17 cellular contexts compared by ENCODE assay signal in genomic region chr9:114590328-114590727, GRCh38. TPM values are rescaled to one million over a fixed set of nuclear protein-coding genes. Genes with fewer than 3 reads are reported as not detected.
A peak's percentile ranks its signal among the peaks of the same experiment; 100 is the strongest.
DNase-seq lines count a peak whose midpoint lies in the region; ATAC-seq and TF ChIP-seq lines count a peak whose summit lies in the region.
"Had no signal": no experiment of that assay in that cellular context is flagged by ENCODE, and none has a peak within 500 bp of the region (broad histone marks: within the 10 kb centered on the region; RNA-seq: fewer than 3 reads in every experiment).

No MANE protein-coding gene starts in this region.

- TF ChIP-seq POLR2A in testis (IDR thresholded peaks at IDR 0.05): no peak

- peak overlapping the region; percentile 87 to 98 (median 94) for H3K4me2 ChIP-seq in BLaER1 treated with 17β-estradiol and CSF1 and Interleukin-3, amounts not matched to agents 10 nM and 100 nM
- H3K4me2 ChIP-seq in GM23248 (ENCODE audit: unreplicated experiment): peak overlapping the region; percentile 38

- ATAC-seq in activated CD8-positive, alpha-beta T cell treated with anti-CD3 and anti-CD28 coated beads, Interleukin-2, amount 10 ng/mL, durations not matched to agents 7 days and 5 days: no peak
- ATAC-seq in GM21786 (IDR thresholded peaks at IDR 0.05; ENCODE audit: unreplicated experiment): no peak
- ATAC-seq: pancreas had no signal

- peaks cover 27 to 73% (median 68%) of the 10 kb centered on the region in 11 experiments; a peak in 21 of 22 replicates for H4K20me1 ChIP-seq in BLaER1 treated with 17β-estradiol and CSF1 and Interleukin-3, amounts not matched to agents 10 nM and 100 nM
- peaks cover 17% of the 10 kb centered on the region for H4K20me1 ChIP-seq in GM23248 (ENCODE audit: insufficient read depth)

- POLR2A ChIA-PET in activated CD8-positive, alpha-beta T cell treated with anti-CD3 and anti-CD28 coated beads, Interleukin-2, amount 10 ng/mL, durations not matched to agents 7 days and 5 days (lab: Charles Lee): no interaction called here

- TF ChIP-seq CTCF in nephron (IDR thresholded peaks at IDR 0.05; ENCODE audit: unreplicated experiment in 3 of 3): no peak
- no peak for TF ChIP-seq CTCF in testis (IDR thresholded peaks at IDR 0.05)

- in situ Hi-C loops in GM23248 (cut with MboI): no loop called here

- peaks cover 58% of the 10 kb centered on the region for H3K4me1 Mint-ChIP-seq in activated CD8-positive, alpha-beta T cell treated with anti-CD3 and anti-CD28 coated beads, Interleukin-2, amount 10 ng/mL, durations not matched to agents 7 days and 5 days (ENCODE audit: low read depth)
- H3K4me1 Mint-ChIP-seq in nephron: peaks cover 49% of the 10 kb centered on the region

- H3K27me3 ChIP-seq in BLaER1 treated with 17β-estradiol and CSF1 and Interleukin-3, amounts not matched to agents 10 nM and 100 nM: no peaks in the 10 kb centered on the region
- H3K27me3 ChIP-seq in GM23248 (replicated peaks; ENCODE audit: insufficient read depth) (no peaks in the 10 kb centered on the region), testis (no peaks in the 10 kb centered on the region)
- H3K27me3 ChIP-seq: BE2C, pancreas had no signal

- H3K4me3 Mint-ChIP-seq in activated CD8-positive, alpha-beta T cell treated with anti-CD3 and anti-CD28 coated beads, Interleukin-2, amount 10 ng/mL, durations not matched to agents 7 days and 5 days: peak overlapping the region; percentile 51
- H3K4me3 Mint-ChIP-seq in nephron: peak overlapping the region; percentile 66 to 100 (median 77)

- intact Hi-C loops in testis (cut with DNase I; ENCODE audit: low total_unique reads): no loop called here

- no peak overlapping the region for H2AFZ ChIP-seq in GM23248

- H3K27ac ChIP-seq in BLaER1 treated with 17β-estradiol and CSF1 and Interleukin-3, amounts not matched to agents 10 nM and 100 nM: peak overlapping the region; percentile 48 to 98 (median 96); a peak in 21 of 22 replicates
- no peak overlapping the region for H3K27ac ChIP-seq in GM23248
- no peak overlapping the region for H3K27ac ChIP-seq in testis

- peak overlapping the region; percentile 93 to 99 (median 97); a peak in 21 of 22 replicates for H3K9ac ChIP-seq in BLaER1 treated with 17β-estradiol and CSF1 and Interleukin-3, amounts not matched to agents 10 nM and 100 nM
- H3K9ac ChIP-seq in GM23248: no peak overlapping the region

- H3F3A ChIP-seq in GM23248 (ENCODE audit: insufficient read depth): peaks cover 11% of the 10 kb centered on the region

- H3K36me3 ChIP-seq in BLaER1 treated with 17β-estradiol and CSF1 and Interleukin-3, amounts not matched to agents 10 nM and 100 nM: peaks cover 27 to 45% (median 35%) of the 10 kb centered on the region in 11 experiments
- H3K36me3 ChIP-seq in GM23248 (ENCODE audit: low read depth): peaks cover 10% of the 10 kb centered on the region
- no peaks in the 10 kb centered on the region for H3K36me3 ChIP-seq in testis (ENCODE audit: low read depth, missing control alignments)

- H3K27me3 Mint-ChIP-seq in activated CD8-positive, alpha-beta T cell treated with anti-CD3 and anti-CD28 coated beads, Interleukin-2, amount 10 ng/mL, durations not matched to agents 7 days and 5 days (ENCODE audit: low read depth): no peaks in the 10 kb centered on the region
- no peaks in the 10 kb centered on the region for H3K27me3 Mint-ChIP-seq in nephron (ENCODE audit: low read depth)

- no peaks in the 10 kb centered on the region for H3K9me2 ChIP-seq in GM23248 (ENCODE audit: insufficient read depth)

- H3K36me3 Mint-ChIP-seq in activated CD8-positive, alpha-beta T cell treated with anti-CD3 and anti-CD28 coated beads, Interleukin-2, amount 10 ng/mL, durations not matched to agents 7 days and 5 days (ENCODE audit: low read depth): peaks cover 58% of the 10 kb centered on the region
- H3K36me3 Mint-ChIP-seq in nephron (ENCODE audit: low read depth): peaks cover 39% of the 10 kb centered on the region

- peak overlapping the region; percentile 23 to 97 (median 90); a peak in 19 of 20 replicates for H3K4me3 ChIP-seq in BLaER1 treated with 17β-estradiol and CSF1 and Interleukin-3, amounts not matched to agents 10 nM and 100 nM
- no peak overlapping the region for H3K4me3 ChIP-seq in GM23248
- H3K4me3 ChIP-seq in testis: no peak overlapping the region

- WGBS in GM23248 (ENCODE audit: low coverage in 1 of 2, low lambda C conversion rate in 2 of 2, missing lambda C conversion rate in 2 of 2), 2 experiments: 93 to 96% methylated on average over 6 of the region's 6 CpGs
- WGBS in testis, 2 donors: 85 to 87% methylated on average over 6 of the region's 6 CpGs

- DNase-seq in GM23248 (no peak), testis (no peak), Ammon's horn (ENCODE audit: low spot score) (no peak)
- no peak for DNase-seq in activated CD8-positive, alpha-beta T cell treated with anti-CD3 and anti-CD28 coated beads, Interleukin-2, amount 10 ng/mL, durations not matched to agents 7 days and 5 days
- no peak for DNase-seq in stimulated activated CD4-positive, alpha-beta T cell treated with anti-CD3 and anti-CD28 coated beads, Interleukin-12 subunit alpha, Interleukin-12 subunit beta, amount 100 ng/mL, for 4 hours
- DNase-seq: activated CD4-positive, alpha-beta T cell treated with anti-CD3 and anti-CD28 coated beads for 48 hours; BE2C; cerebellar nuclear complex; islet precursor cell; midbrain; NCI-H1930; NCI-H526 treated with DMSO at 0.1 percent for 48 hours; pancreas; RPMI8226 had no signal

- peak overlapping the region; percentile 59 for H3K27ac Mint-ChIP-seq in activated CD8-positive, alpha-beta T cell treated with anti-CD3 and anti-CD28 coated beads, Interleukin-2, amount 10 ng/mL, durations not matched to agents 7 days and 5 days
- H3K27ac Mint-ChIP-seq in nephron: no peak overlapping the region

- no peaks in the 10 kb centered on the region for H3K9me3 ChIP-seq in BLaER1 treated with 17β-estradiol and CSF1 and Interleukin-3, amounts not matched to agents 10 nM and 100 nM (replicated peaks in 1 of 11)
- no peaks in the 10 kb centered on the region for H3K9me3 ChIP-seq in GM23248 (ENCODE audit: low read depth)
- H3K9me3 ChIP-seq in testis: no peaks in the 10 kb centered on the region
- H3K9me3 ChIP-seq: BE2C, pancreas had no signal

- CTCF ChIA-PET in activated CD8-positive, alpha-beta T cell treated with anti-CD3 and anti-CD28 coated beads, Interleukin-2, amount 10 ng/mL, durations not matched to agents 7 days and 5 days (lab: Charles Lee): interaction anchor here (2.3 to 11.4 kb wide), 3 partner anchors 52 to 185 kb away, joined by 7 to 269 read pairs (median 16); no protein-coding TSS in a partner anchor

- H3K9me3 Mint-ChIP-seq in activated CD8-positive, alpha-beta T cell treated with anti-CD3 and anti-CD28 coated beads, Interleukin-2, amount 10 ng/mL, durations not matched to agents 7 days and 5 days (ENCODE audit: insufficient read depth): no peaks in the 10 kb centered on the region
- no peaks in the 10 kb centered on the region for H3K9me3 Mint-ChIP-seq in nephron

- peaks cover 52 to 57% (median 55%) of the 10 kb centered on the region in 10 experiments for H3K4me1 ChIP-seq in BLaER1 treated with 17β-estradiol and CSF1 and Interleukin-3, amounts not matched to agents 10 nM and 100 nM
- H3K4me1 ChIP-seq in GM23248 (ENCODE audit: insufficient read depth): peaks cover 26% of the 10 kb centered on the region
- H3K4me1 ChIP-seq in testis: peaks cover 34% of the 10 kb centered on the region
- H3K4me1 ChIP-seq: BE2C had no signal

- H3K79me2 ChIP-seq in GM23248 (ENCODE audit: insufficient read depth): peaks cover 78% of the 10 kb centered on the region

RNA-seq across cellular contexts. Expression of gene ATP6V1G1, which starts 2.8 kb away (rescaled TPM):
- total RNA-seq in GM23248 (2014; rRNA removed; shearing (Covaris generic)): 127 and 131 TPM in 2 replicates
- polyA plus RNA-seq in GM23248 (2016; fragmentation: Nextera tagmentation; extraction: Ambion mirVana) (222 and 230 TPM in 2 replicates), testis (ENCODE audit: insufficient read depth, low read depth, low replicate concordance) (215 TPM)
- total RNA-seq in activated CD8-positive, alpha-beta T cell treated with anti-CD3 and anti-CD28 coated beads, Interleukin-2, amount 10 ng/mL, durations not matched to agents 7 days and 5 days: 10 to 100 TPM; 79.2 to 82.0 TPM
- total RNA-seq in testis: 100 to 1,000 TPM; 233 to 243 TPM

RNA-seq across cellular contexts. Expression of gene TMEM268, which starts 20.8 kb away (rescaled TPM):
- total RNA-seq in GM23248 (2014; rRNA removed; shearing (Covaris generic)): 4.9 and 10.7 TPM in 2 replicates
- polyA plus RNA-seq in GM23248 (2016; fragmentation: Nextera tagmentation; extraction: Ambion mirVana): 5.1 and 6.9 TPM in 2 replicates
- 10 to 100 TPM; 21.3 to 23.3 TPM for total RNA-seq in activated CD8-positive, alpha-beta T cell treated with anti-CD3 and anti-CD28 coated beads, Interleukin-2, amount 10 ng/mL, durations not matched to agents 7 days and 5 days
- 10 to 100 TPM; 23.8 to 26.1 TPM for total RNA-seq in testis
- 11.3 TPM for polyA plus RNA-seq in testis (ENCODE audit: insufficient read depth, low read depth, low replicate concordance)

Comparison
In these comparisons a context has a peak if more than half of its experiments do, and no peak if none do; other contexts are left out.
1. H3K27ac ChIP-seq: peak in BLaER1 treated with 17β-estradiol and CSF1 and Interleukin-3, amounts not matched to agents 10 nM and 100 nM (11 of 11); none in GM23248 (single experiment) and testis (0 of 2).
2. H3K4me3 ChIP-seq: peak in BLaER1 treated with 17β-estradiol and CSF1 and Interleukin-3, amounts not matched to agents 10 nM and 100 nM (10 of 10); none in GM23248 (single experiment) and testis (0 of 2).